Comparison of ENCODE assay signal across 8 cellular contexts in genomic region chr5:158819840-158820620, GRCh38.
DNase-seq lines count a peak whose midpoint lies in the region; ATAC-seq, FAIRE-seq and TF ChIP-seq lines count a peak whose summit lies in the region.

No MANE protein-coding gene starts in this region.

- no peaks in the 10 kb centered on the region for H4K20me1 ChIP-seq in H9 (ENCODE audit: control insufficient read depth, insufficient read depth, insufficient read length)

- FAIRE-seq in frontal cortex (lab: Jason Lieb, UNC) = no peak

- no CpG with 5 or more reads among the region's 10 CpGs for WGBS in H9 (ENCODE audit: extremely low coverage, insufficient read length, low lambda C conversion rate)

- H2BK120ac ChIP-seq in H9 (ENCODE audit: low read depth, low read length, poor library complexity, severe bottlenecking) = no peak overlapping the region

- no peak overlapping the region for H4K5ac ChIP-seq in H9 (ENCODE audit: insufficient read length, low read depth, low read length)

- no peak overlapping the region for H2BK15ac ChIP-seq in H9 (ENCODE audit: low read depth, low read length)

- H3K9ac ChIP-seq in H9 (ENCODE audit: extremely low read depth, insufficient read length, low read length) = no peak overlapping the region

- H3K9me3 Mint-ChIP-seq in H9 = peaks cover 9% of the 10 kb centered on the region in 2 experiments

- H3K79me2 ChIP-seq in H9 (ENCODE audit: insufficient read depth, low read length) = no peaks in the 10 kb centered on the region

- H3K27me3 ChIP-seq in H9 (ENCODE audit: insufficient read depth, low read length) = no peaks in the 10 kb centered on the region

- no peaks in the 10 kb centered on the region for H3K23me2 ChIP-seq in H9 (ENCODE audit: insufficient read length, low read depth, low read length, poor library complexity, severe bottlenecking)

- H2BK20ac ChIP-seq in H9 (ENCODE audit: low read depth, low read length, poor library complexity, severe bottlenecking) = no peak overlapping the region

- no peak overlapping the region for H3K14ac ChIP-seq in H9 (ENCODE audit: insufficient read depth, low read length)

- H2AK5ac ChIP-seq in H9 (ENCODE audit: insufficient read length, low read length) = no peak overlapping the region

- H3K56ac ChIP-seq in H9 (ENCODE audit: insufficient read length, low read depth, low read length) = no peak overlapping the region

- no peak overlapping the region for H2AFZ ChIP-seq in H9 (ENCODE audit: low read length)

- ATAC-seq in GM21390 (IDR thresholded peaks at IDR 0.05; ENCODE audit: unreplicated experiment) (peak; percentile 71), HG03575 (IDR thresholded peaks at IDR 0.05; ENCODE audit: extremely low read depth, insufficient number of reproducible peaks, low FRiP score, unreplicated experiment) (peak; percentile 42)

- TF ChIP-seq CTCF in fibroblast of mammary gland (conservative IDR thresholded peaks at IDR 0.05; ENCODE audit: control insufficient read depth, insufficient read depth, low read depth, low read length) (no peak), H9 (conservative IDR thresholded peaks at IDR 0.05) (no peak)

- H3K4me3 Mint-ChIP-seq in H9 = no peak overlapping the region

- H3T11ph ChIP-seq in H9 (ENCODE audit: low read length) = no peak overlapping the region

- peak overlapping the region; percentile 74; the same call in 1 of the 2 replicates for H3K4me3 ChIP-seq in GM08714 (ENCODE audit: low read length)
- no peak overlapping the region for H3K4me3 ChIP-seq in fibroblast of mammary gland (ENCODE audit: control insufficient read depth, low read depth, low read length)

- H3K4me2 ChIP-seq in H9 (ENCODE audit: insufficient read depth, insufficient read length, low read length) = no peak overlapping the region

- peaks cover 2% of the 10 kb centered on the region; the same call in 1 of the 2 replicates for H3K27me3 Mint-ChIP-seq in H9 (ENCODE audit: low read depth)

- DNase-seq in fibroblast of mammary gland (ENCODE audit: low read depth) (peak; percentile 96), H9 (no peak), NCI-H345 treated with DMSO at 0.1 percent for 48 hours (lab: John Stamatoyannopoulos, UW; ENCODE audit: unreplicated experiment) (no peak), frontal cortex (ENCODE audit: low spot score in 2 of 2) (no peak), T-helper 9 cell (no peak)

- H3K4me1 ChIP-seq in H9 (ENCODE audit: insufficient read depth, low read length) = no peaks in the 10 kb centered on the region

- H3K9me3 ChIP-seq in H9 (ENCODE audit: control insufficient read depth, low read depth, low read length) = no peaks in the 10 kb centered on the region

- peaks cover 0 to 12% (median 6%) of the 10 kb centered on the region in 3 experiments; a peak in 4 of 7 replicates for H3K36me3 Mint-ChIP-seq in H9 (ENCODE audit: insufficient read depth in 1 of 3, low read depth in 3 of 3)

- no peak overlapping the region for H2BK12ac ChIP-seq in H9 (ENCODE audit: insufficient read length, low read depth, low read length)

- H4K8ac ChIP-seq in H9 (replicated peaks; ENCODE audit: insufficient read length, low read depth, low read length) = no peak overlapping the region

- no peak overlapping the region for H3K4ac ChIP-seq in H9 (ENCODE audit: low read depth, low read length)

- no peaks in the 10 kb centered on the region for H3K79me1 ChIP-seq in H9 (ENCODE audit: insufficient read depth, low read depth, low read length, poor library complexity, severe bottlenecking)

- no peak overlapping the region for H3K27ac Mint-ChIP-seq in H9

- peaks cover 11 to 15% of the 10 kb centered on the region in 2 experiments for H3K4me1 Mint-ChIP-seq in H9

- H3K27ac ChIP-seq in H9 (ENCODE audit: insufficient read length, low read depth, low read length) = no peak overlapping the region

- H3K18ac ChIP-seq in H9 (ENCODE audit: insufficient read length, low read depth, low read length) = no peak overlapping the region

- H3K23ac ChIP-seq in H9 (ENCODE audit: insufficient read length, low read depth, low read length) = no peak overlapping the region

- no peak overlapping the region for H4K91ac ChIP-seq in H9 (ENCODE audit: insufficient read length, low read depth, low read length)

- H2BK5ac ChIP-seq in H9 (ENCODE audit: insufficient read length, low read length) = no peak overlapping the region
